In the genomic region with DNA sequence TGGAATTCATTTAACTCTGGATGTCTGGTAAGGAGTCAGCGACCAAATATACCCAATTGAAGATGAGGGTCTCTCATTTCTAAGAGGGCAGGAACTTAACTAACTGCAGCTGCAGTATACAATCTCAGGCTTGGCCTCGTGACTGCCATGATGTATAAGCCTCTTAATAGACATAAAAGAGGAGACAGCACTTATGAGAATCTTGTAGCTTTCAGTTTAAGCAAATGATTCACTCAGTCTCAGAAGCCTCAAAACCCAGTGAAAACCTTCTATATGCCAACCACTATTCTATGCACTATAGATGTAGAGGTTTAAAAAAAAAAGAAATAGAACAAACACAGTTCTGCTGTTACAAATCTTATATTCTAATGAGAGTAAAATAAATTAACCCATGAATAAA, we compare ENCODE assay signal across 24 cellular contexts.
"Had no signal": no experiment of that assay in that cellular context is flagged by ENCODE, and none has a peak within 500 bp of the region (broad histone marks: within the 10 kb centered on the region; RNA-seq: fewer than 3 reads in every experiment).

No MANE protein-coding gene starts in this region.

- H3K4me1 ChIP-seq: gastrocnemius medialis, parathyroid adenoma, right lobe of liver, tibial nerve, upper lobe of right lung, uterus had no signal

- H2AFZ ChIP-seq: parathyroid adenoma had no signal

- FAIRE-seq: keratinocyte, small intestine had no signal

- H3K79me2 ChIP-seq: parathyroid adenoma had no signal

- DNase-seq: effector CD8-positive, alpha-beta T cell; endodermal cell; foreskin fibroblast; gastrocnemius medialis; head of caudate nucleus; left ventricle myocardium superior; mucosa of descending colon; naive B cell; right lobe of liver; small intestine; stimulated activated CD4-positive, alpha-beta T cell treated with anti-CD3 and anti-CD28 coated beads, Interleukin-15, amount 100 ng/mL, for 24 hours; stimulated activated CD4-positive, alpha-beta T cell treated with anti-CD3 and anti-CD28 coated beads, Interleukin-2, amount 100 ng/mL, for 48 hours; stimulated activated naive B cell treated with anti-CD40 and anti-IgM and Interleukin-4, amounts not matched to agents 10 μg/mL and 1 μg/mL and 100 μg/mL, for 72 hours; upper lobe of right lung; uterus had no signal

- H3K4me3 ChIP-seq: gastrocnemius medialis, lung, mucosa of descending colon, right lobe of liver, thoracic aorta, tibial nerve, upper lobe of right lung, uterus had no signal

- H3K9me3 ChIP-seq: gastrocnemius medialis, neutrophil, right lobe of liver, thoracic aorta, upper lobe of right lung, uterus had no signal

- H3K36me3 ChIP-seq: gastrocnemius medialis, neutrophil, right lobe of liver, thoracic aorta, tibial nerve, upper lobe of right lung, uterus had no signal

- H3K27me3 ChIP-seq: gastrocnemius medialis, neutrophil, right lobe of liver, tibial nerve, upper lobe of right lung, uterus had no signal

- H3K27ac ChIP-seq: epithelial cell of prostate, gastrocnemius medialis, neutrophil, parathyroid adenoma, right lobe of liver, thoracic aorta, tibial nerve, upper lobe of right lung, uterus had no signal

- ATAC-seq: esophagus mucosa; gastrocnemius medialis; left ventricle myocardium superior; mucosa of descending colon; natural killer cell treated with Interleukin-12 subunit alpha and Interleukin-12 subunit beta and Interleukin-15 and Interleukin-18, amount 100 ng/mL, for 72 hours; right lobe of liver; stimulated activated naive B cell treated with anti-CD40 and anti-IgM and Interleukin-4, amounts not matched to agents 10 μg/mL and 1 μg/mL and 100 μg/mL, for 72 hours; upper lobe of right lung had no signal
